In the genomic region with DNA sequence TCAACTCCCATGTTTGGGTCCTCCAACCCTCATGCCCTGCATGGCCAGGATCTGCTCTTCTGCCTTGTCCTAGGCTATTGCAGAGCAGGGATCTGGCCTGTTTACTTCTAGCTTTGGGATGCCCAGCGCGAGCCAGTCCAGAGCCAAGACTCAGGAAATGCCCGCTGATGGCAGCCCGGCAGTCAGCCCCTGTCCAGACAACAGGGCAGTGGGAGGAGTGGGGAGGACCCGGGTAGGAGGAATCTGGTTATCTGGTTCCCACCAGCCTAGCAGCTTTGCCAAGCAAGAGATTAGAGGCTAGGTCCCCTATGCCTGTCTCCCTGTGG, we compare ENCODE assay signal across 1 cellular context.
TF ChIP-seq lines count a peak whose summit lies in the region.

No MANE protein-coding gene starts in this region.

TF ChIP-seq in GM12891, 5 proteins besides CTCF, POLR2A, EP300 and RAD21:
- TF ChIP-seq SPI1 (IDR thresholded peaks at IDR 0.05; ENCODE audit: low read depth, low read length) (no peak), TAF1 (IDR thresholded peaks at IDR 0.05; ENCODE audit: low read depth, low read length) (no peak), POLR2AphosphoS5 (IDR thresholded peaks at IDR 0.05; ENCODE audit: low read depth, low read length) (no peak), POU2F2 (IDR thresholded peaks at IDR 0.05; ENCODE audit: low read depth, low read length) (no peak)
